8 cellular contexts compared by ENCODE assay signal in the genomic region with DNA sequence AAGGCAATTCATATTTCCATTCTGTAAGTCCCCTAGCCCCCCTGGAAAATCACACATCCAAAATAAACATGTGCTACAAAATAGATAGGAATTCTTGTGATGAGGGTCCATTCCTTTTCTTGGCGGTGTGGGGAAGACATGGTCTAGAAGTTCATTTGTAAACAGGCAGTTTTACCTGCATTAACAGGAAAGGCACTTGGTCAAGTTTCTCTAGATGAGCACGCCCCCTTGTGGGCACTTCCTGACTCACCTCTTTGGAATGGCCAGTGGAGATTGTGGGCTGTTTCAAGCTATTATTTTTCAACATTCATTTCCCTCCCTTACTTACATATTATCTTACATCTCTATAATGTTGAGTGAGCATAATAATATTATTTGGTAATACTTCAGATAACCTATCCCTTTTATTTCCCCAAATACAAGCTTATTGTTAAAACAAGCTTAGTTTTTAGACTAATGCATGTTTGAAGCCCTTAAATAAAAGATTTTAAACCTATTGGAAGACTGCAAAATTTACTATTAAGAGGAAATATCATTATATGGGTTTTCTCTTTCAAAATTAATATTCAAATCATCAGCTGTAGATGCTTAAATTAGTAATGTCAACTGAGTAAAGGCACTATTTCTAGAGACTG.
DNase-seq lines count a peak whose midpoint lies in the region; ATAC-seq, FAIRE-seq and TF ChIP-seq lines count a peak whose summit lies in the region.

No MANE protein-coding gene starts in this region.

- H3K23ac ChIP-seq in IMR-90 (ENCODE audit: low read depth, low read length) (no peak overlapping the region), trophoblast cell (ENCODE audit: low read length) (no peak overlapping the region)

- H4K20me1 ChIP-seq in IMR-90 (ENCODE audit: insufficient read depth, low read length) = no peaks in the 10 kb centered on the region

- H4K12ac ChIP-seq in trophoblast cell (ENCODE audit: low read depth, low read length) = no peak overlapping the region

- TF ChIP-seq POLR2A in IMR-90 (IDR thresholded peaks at IDR 0.05; ENCODE audit: low read depth, low read length) = no peak

- FAIRE-seq in urothelium cell line (lab: Jason Lieb, UNC) = no peak

- H3K9ac ChIP-seq in IMR-90 (ENCODE audit: low read depth, low read length) = no peak overlapping the region
- no peak overlapping the region for H3K9ac ChIP-seq in trophoblast cell (ENCODE audit: low read length)

- H3K9me3 ChIP-seq in IMR-90 (ENCODE audit: control insufficient read depth, insufficient read depth, low read length) = no peaks in the 10 kb centered on the region
- no peaks in the 10 kb centered on the region for H3K9me3 ChIP-seq in trophoblast cell (ENCODE audit: insufficient read depth, low read depth, low read length)

- no peak overlapping the region for H3K27ac Mint-ChIP-seq in activated T-helper 2 cell treated with anti-CD3 and anti-CD28 coated beads, Interferon-gamma antibody, Interleukin-2, Interleukin-4, amounts not matched to agents 10 μg/mL and 5 μg/mL and 100 μg/mL, durations not matched to agents 14 hours and 24 hours and 36 hours

- H3K9me1 ChIP-seq in IMR-90 (ENCODE audit: insufficient read depth, low read length) = no peaks in the 10 kb centered on the region

- H3K4ac ChIP-seq in IMR-90 (ENCODE audit: low read depth, low read length) (no peak overlapping the region), trophoblast cell (ENCODE audit: low read depth, low read length) (no peak overlapping the region)

- H3K4me1 Mint-ChIP-seq in activated T-helper 2 cell treated with anti-CD3 and anti-CD28 coated beads, Interferon-gamma antibody, Interleukin-2, Interleukin-4, amounts not matched to agents 10 μg/mL and 5 μg/mL and 100 μg/mL, durations not matched to agents 14 hours and 24 hours and 36 hours (ENCODE audit: low read depth) = peaks cover 5% of the 10 kb centered on the region

- H3K14ac ChIP-seq in IMR-90 (replicated peaks; ENCODE audit: low read depth, low read length) = no peak overlapping the region
- no peak overlapping the region for H3K14ac ChIP-seq in trophoblast cell (ENCODE audit: low read length)

- no peaks in the 10 kb centered on the region; a peak in 1 of 4 replicates for H3K79me1 ChIP-seq in IMR-90 (ENCODE audit: low read depth in 1 of 2, low read length in 2 of 2)
- H3K79me1 ChIP-seq in trophoblast cell (ENCODE audit: low read length) = no peaks in the 10 kb centered on the region

- H3K4me3 Mint-ChIP-seq in activated T-helper 2 cell treated with anti-CD3 and anti-CD28 coated beads, Interferon-gamma antibody, Interleukin-2, Interleukin-4, amounts not matched to agents 10 μg/mL and 5 μg/mL and 100 μg/mL, durations not matched to agents 14 hours and 24 hours and 36 hours (ENCODE audit: low read depth) = no peak overlapping the region

- no peak overlapping the region for H2BK12ac ChIP-seq in trophoblast cell (ENCODE audit: low read length)

- peak; percentile 72 for ATAC-seq in GM19397 (IDR thresholded peaks at IDR 0.05; ENCODE audit: unreplicated experiment)
- peak; percentile 80 for ATAC-seq in IMR-90 (ENCODE audit: low read depth)

- DNase-seq in COR-L47 (lab: John Stamatoyannopoulos, UW) (peak; percentile 71), IMR-90 (peak; percentile 71), RPMI7951 (ENCODE audit: low read depth) (peak; percentile 69), germinal center (ENCODE audit: low spot score) (peak; percentile 28), trophoblast cell (peak; percentile 63 to 89), urothelium cell line (ENCODE audit: low spot score) (peak; percentile 55)
- DNase-seq in activated T-helper 2 cell treated with anti-CD3 and anti-CD28 coated beads, Interferon-gamma antibody, Interleukin-2, Interleukin-4, amounts not matched to agents 10 μg/mL and 5 μg/mL and 100 μg/mL, durations not matched to agents 14 hours and 24 hours and 36 hours (ENCODE audit: low spot score) = peak; percentile 52

- in situ Hi-C loops in IMR-90 (cut with MboI; ENCODE audit: low sequenced_read_pairs) = loop anchor here (10.0 kb wide), 1 partner anchor 432 kb away; no protein-coding TSS in a partner anchor

- H3K4me1 ChIP-seq in IMR-90 (ENCODE audit: control insufficient read depth, insufficient read depth, low read length) (peaks cover 2% of the 10 kb centered on the region; the same call in 1 of the 2 replicates), trophoblast cell (ENCODE audit: control insufficient read depth in 1 of 2, insufficient read depth in 2 of 2, low read length in 2 of 2) (peaks cover 0 to 4% of the 10 kb centered on the region in 2 experiments)

- intact Hi-C loops in IMR-90 (cut with micrococcal nuclease) = loop anchor here (1.0 to 5.0 kb wide), 7 partner anchors 87 to 576 kb away; no protein-coding TSS in a partner anchor
- intact Hi-C loops in activated T-helper 2 cell treated with anti-CD3 and anti-CD28 coated beads, Interferon-gamma antibody, Interleukin-2, Interleukin-4, amounts not matched to agents 10 μg/mL and 5 μg/mL and 100 μg/mL, durations not matched to agents 14 hours and 24 hours and 36 hours (cut with micrococcal nuclease) = loop anchor here (1.0 to 5.0 kb wide), 5 partner anchors 88 to 428 kb away; no protein-coding TSS in a partner anchor

- H4K8ac ChIP-seq in IMR-90 (ENCODE audit: low read depth in 2 of 2, low read length in 2 of 2) = no peak overlapping the region
- H4K8ac ChIP-seq in trophoblast cell (ENCODE audit: low read depth, low read length) = no peak overlapping the region

- H3K4me2 ChIP-seq in IMR-90 (ENCODE audit: low read depth, low read length) (no peak overlapping the region), trophoblast cell (ENCODE audit: low read length) (no peak overlapping the region)

- peak; percentile 81 for TF ChIP-seq RAD21 in IMR-90 (IDR thresholded peaks at IDR 0.05; ENCODE audit: low read length)

- CTCF ChIA-PET in IMR-90 (lab: Yijun Ruan, JAX) = interaction anchor here (0.6 to 5.1 kb wide), 22 partner anchors 8 to 428 kb away, joined by 3 to 28 read pairs (median 5); no protein-coding TSS in a partner anchor

- H2AK5ac ChIP-seq in IMR-90 (ENCODE audit: low read depth, low read length) (no peak overlapping the region), trophoblast cell (ENCODE audit: low read length) (no peak overlapping the region)

- no peak overlapping the region for H2AK9ac ChIP-seq in IMR-90 (replicated peaks; ENCODE audit: low read depth, low read length, poor library complexity)

- no peak overlapping the region for H3K56ac ChIP-seq in IMR-90 (ENCODE audit: extremely low read depth, insufficient read depth, low read length)

- H4K91ac ChIP-seq in IMR-90 (ENCODE audit: insufficient read depth, low read depth, low read length) (no peak overlapping the region), trophoblast cell (ENCODE audit: low read depth, low read length) (no peak overlapping the region)

- POLR2A ChIA-PET in IMR-90 (lab: Charles Lee; ENCODE audit: unreplicated experiment) = interaction anchor here (0.6 kb wide), 1 partner anchor 43 kb away, joined by 3 read pairs; no protein-coding TSS in a partner anchor

- H2BK5ac ChIP-seq in IMR-90 (ENCODE audit: low read depth, low read length, poor library complexity, severe bottlenecking) = peak overlapping the region; percentile 46
- no peak overlapping the region for H2BK5ac ChIP-seq in trophoblast cell (ENCODE audit: low read depth, low read length, poor library complexity)

- no peak overlapping the region for H2BK15ac ChIP-seq in IMR-90 (ENCODE audit: low read depth, low read length)

- no peak overlapping the region for H4K5ac ChIP-seq in IMR-90 (ENCODE audit: low read depth, low read length)

- no CpG with 5 or more reads among the region's 2 CpGs for WGBS in IMR-90 (ENCODE audit: extremely low coverage in 2 of 2, insufficient read length in 1 of 2), 2 experiments
- no CpG with 5 or more reads among the region's 2 CpGs for WGBS in trophoblast cell (ENCODE audit: extremely low coverage, insufficient coverage, insufficient read length)

- H3K36me3 ChIP-seq in IMR-90 (ENCODE audit: control insufficient read depth, insufficient read depth, low read length) (no peaks in the 10 kb centered on the region), trophoblast cell (ENCODE audit: control insufficient read depth in 1 of 2, insufficient read depth in 2 of 2, low read length in 2 of 2) (no peaks in the 10 kb centered on the region)

- no peak overlapping the region for H2BK120ac ChIP-seq in IMR-90 (ENCODE audit: low read depth, low read length)
- no peak overlapping the region for H2BK120ac ChIP-seq in trophoblast cell (ENCODE audit: insufficient read depth, low read length, poor library complexity)

- H3K18ac ChIP-seq in IMR-90 (ENCODE audit: low read depth, low read length) (no peak overlapping the region; the same call in 1 of the 2 replicates), trophoblast cell (ENCODE audit: low read length) (no peak overlapping the region)

- H2AFZ ChIP-seq in IMR-90 (replicated peaks; ENCODE audit: low read length, poor library complexity) = no peak overlapping the region
- no peak overlapping the region for H2AFZ ChIP-seq in trophoblast cell (ENCODE audit: insufficient read depth, low read length, poor library complexity)

- H3K27me3 Mint-ChIP-seq in activated T-helper 2 cell treated with anti-CD3 and anti-CD28 coated beads, Interferon-gamma antibody, Interleukin-2, Interleukin-4, amounts not matched to agents 10 μg/mL and 5 μg/mL and 100 μg/mL, durations not matched to agents 14 hours and 24 hours and 36 hours (ENCODE audit: low read depth) = no peaks in the 10 kb centered on the region

- no peak overlapping the region for H2BK20ac ChIP-seq in IMR-90 (ENCODE audit: low read depth, low read length)

- no peaks in the 10 kb centered on the region for H3K36me3 Mint-ChIP-seq in activated T-helper 2 cell treated with anti-CD3 and anti-CD28 coated beads, Interferon-gamma antibody, Interleukin-2, Interleukin-4, amounts not matched to agents 10 μg/mL and 5 μg/mL and 100 μg/mL, durations not matched to agents 14 hours and 24 hours and 36 hours (ENCODE audit: low read depth)

- BruUV-seq in IMR-90 (replicated peaks; lab: Mats Ljungman, UMichigan) = no TSS peak

- dilution Hi-C loops in IMR-90 (cut with HindIII; ENCODE audit: low sequenced_read_pairs, unreplicated experiment) = no loop called here

- TF ChIP-seq CTCF in IMR-90 (conservative IDR thresholded peaks at IDR 0.05; ENCODE audit: low read depth, low read length) = peak; percentile 75

- no peak overlapping the region for H3K27ac ChIP-seq in IMR-90 (ENCODE audit: insufficient read depth, low read length)
- no peak overlapping the region for H3K27ac ChIP-seq in trophoblast cell (ENCODE audit: low read depth, low read length)

- H3K27me3 ChIP-seq in IMR-90 (ENCODE audit: control insufficient read depth, insufficient read depth, low read length) = no peaks in the 10 kb centered on the region
- no peaks in the 10 kb centered on the region for H3K27me3 ChIP-seq in trophoblast cell (ENCODE audit: insufficient read depth, low read length)

- no peaks in the 10 kb centered on the region for H3K79me2 ChIP-seq in trophoblast cell (ENCODE audit: control insufficient read depth, insufficient read depth, low read length, poor library complexity)

- H3K4me3 ChIP-seq in IMR-90 (ENCODE audit: insufficient read depth, low read depth, low read length) = no peak overlapping the region
- H3K4me3 ChIP-seq in trophoblast cell (ENCODE audit: low read depth, low read length) = no peak overlapping the region

- no peaks in the 10 kb centered on the region for H3K9me3 Mint-ChIP-seq in activated T-helper 2 cell treated with anti-CD3 and anti-CD28 coated beads, Interferon-gamma antibody, Interleukin-2, Interleukin-4, amounts not matched to agents 10 μg/mL and 5 μg/mL and 100 μg/mL, durations not matched to agents 14 hours and 24 hours and 36 hours
